In genomic region chr9:89839952-89840351, GRCh38 we compare ENCODE assay signal across 12 cellular contexts.
"Had no signal": no experiment of that assay in that cellular context is flagged by ENCODE, and none has a peak within 500 bp of the region (broad histone marks: within the 10 kb centered on the region; RNA-seq: fewer than 3 reads in every experiment).

No MANE protein-coding gene starts in this region.

- DNase-seq: activated CD4-positive, alpha-beta memory T cell treated with anti-CD3 and anti-CD28 coated beads for 36 hours; activated naive CD8-positive, alpha-beta T cell treated with anti-CD3 and anti-CD28 coated beads for 36 hours; brain microvascular endothelial cell; cerebellar nuclear complex; dermis blood vessel endothelial cell; effector memory CD8-positive, alpha-beta T cell; head of caudate nucleus had no signal

- H3K27me3 ChIP-seq: brain microvascular endothelial cell had no signal

- ATAC-seq: effector memory CD8-positive, alpha-beta T cell; natural killer cell treated with Interleukin-12 subunit alpha and Interleukin-12 subunit beta and Interleukin-15 and Interleukin-18, amount 100 ng/mL, for 72 hours; stimulated activated effector memory CD8-positive, alpha-beta T cell treated with anti-CD3 and anti-CD28 coated beads, Interleukin-12 subunit alpha, Interleukin-12 subunit beta, amount 100 ng/mL, for 72 hours had no signal

- H3K4me1 Mint-ChIP-seq: activated naive CD8-positive, alpha-beta T cell treated with anti-CD3 and anti-CD28 coated beads for 36 hours; memory B cell; stimulated activated effector memory CD8-positive, alpha-beta T cell treated with anti-CD3 and anti-CD28 coated beads, Interleukin-12 subunit alpha, Interleukin-12 subunit beta, amount 100 ng/mL, for 72 hours had no signal

- H3K4me3 Mint-ChIP-seq: activated CD4-positive, alpha-beta memory T cell treated with anti-CD3 and anti-CD28 coated beads for 36 hours; activated naive CD8-positive, alpha-beta T cell treated with anti-CD3 and anti-CD28 coated beads for 36 hours; effector memory CD8-positive, alpha-beta T cell; memory B cell; natural killer cell treated with Interleukin-12 subunit alpha and Interleukin-12 subunit beta and Interleukin-15 and Interleukin-18, amount 100 ng/mL, for 72 hours; stimulated activated effector memory CD8-positive, alpha-beta T cell treated with anti-CD3 and anti-CD28 coated beads, Interleukin-12 subunit alpha, Interleukin-12 subunit beta, amount 100 ng/mL, for 72 hours had no signal

- H3K27ac Mint-ChIP-seq: activated CD4-positive, alpha-beta memory T cell treated with anti-CD3 and anti-CD28 coated beads for 36 hours; activated naive CD8-positive, alpha-beta T cell treated with anti-CD3 and anti-CD28 coated beads for 36 hours; effector memory CD8-positive, alpha-beta T cell; memory B cell; natural killer cell treated with Interleukin-12 subunit alpha and Interleukin-12 subunit beta and Interleukin-15 and Interleukin-18, amount 100 ng/mL, for 72 hours; stimulated activated effector memory CD8-positive, alpha-beta T cell treated with anti-CD3 and anti-CD28 coated beads, Interleukin-12 subunit alpha, Interleukin-12 subunit beta, amount 100 ng/mL, for 72 hours had no signal

- H3K27me3 Mint-ChIP-seq: activated CD4-positive, alpha-beta memory T cell treated with anti-CD3 and anti-CD28 coated beads for 36 hours; activated naive CD8-positive, alpha-beta T cell treated with anti-CD3 and anti-CD28 coated beads for 36 hours had no signal

- H3K27ac ChIP-seq: brain microvascular endothelial cell, epithelial cell of prostate, VCaP had no signal

- H3K36me3 ChIP-seq: brain microvascular endothelial cell had no signal

- H3K9me3 Mint-ChIP-seq: activated CD4-positive, alpha-beta memory T cell treated with anti-CD3 and anti-CD28 coated beads for 36 hours; activated naive CD8-positive, alpha-beta T cell treated with anti-CD3 and anti-CD28 coated beads for 36 hours; effector memory CD8-positive, alpha-beta T cell; memory B cell; natural killer cell treated with Interleukin-12 subunit alpha and Interleukin-12 subunit beta and Interleukin-15 and Interleukin-18, amount 100 ng/mL, for 72 hours; stimulated activated effector memory CD8-positive, alpha-beta T cell treated with anti-CD3 and anti-CD28 coated beads, Interleukin-12 subunit alpha, Interleukin-12 subunit beta, amount 100 ng/mL, for 72 hours had no signal

- H3K36me3 Mint-ChIP-seq: activated CD4-positive, alpha-beta memory T cell treated with anti-CD3 and anti-CD28 coated beads for 36 hours; activated naive CD8-positive, alpha-beta T cell treated with anti-CD3 and anti-CD28 coated beads for 36 hours; memory B cell; natural killer cell treated with Interleukin-12 subunit alpha and Interleukin-12 subunit beta and Interleukin-15 and Interleukin-18, amount 100 ng/mL, for 72 hours; stimulated activated effector memory CD8-positive, alpha-beta T cell treated with anti-CD3 and anti-CD28 coated beads, Interleukin-12 subunit alpha, Interleukin-12 subunit beta, amount 100 ng/mL, for 72 hours had no signal
